25 cellular contexts compared by ENCODE assay signal in genomic region chr15:62291262-62291661, GRCh38.
"Had no signal": no experiment of that assay in that cellular context is flagged by ENCODE, and none has a peak within 500 bp of the region (broad histone marks: within the 10 kb centered on the region; RNA-seq: fewer than 3 reads in every experiment).

No MANE protein-coding gene starts in this region.

- H3K27ac Mint-ChIP-seq: activated naive CD8-positive, alpha-beta T cell; naive thymus-derived CD8-positive, alpha-beta T cell had no signal

- H3K27ac ChIP-seq: ascending aorta, cardiac muscle cell, heart right ventricle, pancreas, prostate gland, right atrium auricular region, suprapubic skin, tibial artery, upper lobe of right lung, VCaP had no signal

- H3K9me3 ChIP-seq: ascending aorta, pancreas, prostate gland, suprapubic skin, tibial artery, upper lobe of right lung had no signal

- H3K36me3 Mint-ChIP-seq: activated naive CD8-positive, alpha-beta T cell had no signal

- ATAC-seq: activated CD4-positive, CD25-positive, alpha-beta regulatory T cell treated with anti-CD3 and anti-CD28 coated beads, Interleukin-2, amount 50 U/mL, for 24 hours; heart right ventricle; naive thymus-derived CD8-positive, alpha-beta T cell; pancreas; upper lobe of right lung had no signal

- H3K27me3 ChIP-seq: ascending aorta, cardiac muscle cell, pancreas, right atrium auricular region had no signal

- H3K4me3 Mint-ChIP-seq: activated naive CD8-positive, alpha-beta T cell; brain; naive thymus-derived CD8-positive, alpha-beta T cell; neural crest cell had no signal

- H3K4me1 Mint-ChIP-seq: naive thymus-derived CD8-positive, alpha-beta T cell; neural crest cell had no signal

- DNase-seq: activated CD4-positive, alpha-beta T cell treated with anti-CD3 and anti-CD28 coated beads for 48 hours; activated CD4-positive, alpha-beta T cell treated with anti-CD3 and anti-CD28 coated beads, Interleukin-2, amount 50 U/mL, for 48 hours; activated CD8-positive, alpha-beta memory T cell treated with anti-CD3 and anti-CD28 coated beads for 24 hours; activated effector memory CD4-positive, alpha-beta T cell treated with Interleukin-2 at 50 U/mL for 16 hours; activated naive CD4-positive, alpha-beta T cell treated with Interleukin-2 at 50 U/mL for 16 hours; cortex of kidney; foreskin fibroblast; heart right ventricle; naive thymus-derived CD8-positive, alpha-beta T cell; nucleus accumbens; pancreas; stimulated activated CD4-positive, alpha-beta T cell treated with anti-CD3 and anti-CD28 coated beads, Interleukin-15, amount 100 ng/mL, for 24 hours; stimulated activated naive CD4-positive, alpha-beta T cell; tibial artery; upper lobe of right lung had no signal
